In genomic region chr9:121917375-121918335, GRCh38 we compare ENCODE assay signal across 30 cellular contexts.
"Had no signal": no experiment of that assay in that cellular context is flagged by ENCODE, and none has a peak within 500 bp of the region (broad histone marks: within the 10 kb centered on the region; RNA-seq: fewer than 3 reads in every experiment).

No MANE protein-coding gene starts in this region.

- H3K36me3 ChIP-seq: esophagus muscularis mucosa, gastrocnemius medialis had no signal

- H3K27me3 ChIP-seq: body of pancreas, esophagus muscularis mucosa, foreskin keratinocyte, gastrocnemius medialis, heart left ventricle had no signal

- ATAC-seq: activated CD4-positive, alpha-beta T cell treated with anti-CD3 and anti-CD28 coated beads for 36 hours; activated CD8-positive, alpha-beta memory T cell treated with anti-CD3 and anti-CD28 coated beads, Interleukin-2, amount 10 ng/mL, durations not matched to agents 7 days and 5 days; activated CD8-positive, alpha-beta T cell treated with anti-CD3 and anti-CD28 coated beads, Interleukin-2, amount 10 ng/mL, durations not matched to agents 7 days and 5 days; activated T-helper 17 cell treated with anti-CD3 and anti-CD28 coated beads, Interleukin-2, amount 50 U/mL, for 72 hours; body of pancreas; effector memory CD8-positive, alpha-beta T cell; foreskin keratinocyte; gastrocnemius medialis; heart left ventricle had no signal

- H3K4me1 ChIP-seq: body of pancreas, esophagus muscularis mucosa, heart left ventricle had no signal

- H3K27ac ChIP-seq: body of pancreas, esophagus muscularis mucosa, gastrocnemius medialis, heart left ventricle had no signal

- FAIRE-seq: colon had no signal

- H3K9me3 ChIP-seq: body of pancreas, esophagus muscularis mucosa, gastrocnemius medialis, heart left ventricle had no signal

- DNase-seq: activated CD4-positive, alpha-beta memory T cell treated with anti-CD3 and anti-CD28 coated beads for 36 hours; activated CD4-positive, alpha-beta T cell treated with anti-CD3 and anti-CD28 coated beads for 36 hours; activated CD4-positive, alpha-beta T cell treated with anti-CD3 and anti-CD28 coated beads, Interleukin-2, amount 10 ng/mL, durations not matched to agents 24 days and 14 days; activated CD4-positive, CD25-positive, alpha-beta regulatory T cell; activated CD4-positive, CD25-positive, alpha-beta regulatory T cell treated with anti-CD3 and anti-CD28 coated beads, Interleukin-2, amount 50 U/mL, for 72 hours; activated CD8-positive, alpha-beta memory T cell treated with anti-CD3 and anti-CD28 coated beads, Interleukin-2, amount 10 ng/mL, durations not matched to agents 7 days and 5 days; activated CD8-positive, alpha-beta memory T cell treated with anti-CD3 and anti-CD28 coated beads, Interleukin-2, amount 50 U/mL, for 4 hours; activated CD8-positive, alpha-beta T cell treated with anti-CD3 and anti-CD28 coated beads, Interleukin-2, amount 10 ng/mL, durations not matched to agents 7 days and 5 days; activated effector memory CD4-positive, alpha-beta T cell treated with Interleukin-2 at 50 U/mL for 16 hours; activated gamma-delta T cell treated with Interleukin-2 at 50 U/mL for 16 hours; activated naive CD4-positive, alpha-beta T cell treated with anti-CD3 and anti-CD28 coated beads, Interleukin-2, amount 50 U/mL, for 16 hours; activated naive CD4-positive, alpha-beta T cell treated with Interleukin-2 at 50 U/mL for 16 hours; activated T-cell treated with anti-CD3 and anti-CD28 coated beads, Interleukin-2, amount 50 U/mL, for 24 hours; amniotic stem cell; anterior cingulate cortex; body of pancreas; caudate nucleus; cortex of kidney; dermis blood vessel endothelial cell; effector CD4-positive, alpha-beta T cell; effector memory CD8-positive, alpha-beta T cell; erythroblast; foreskin keratinocyte; gastrocnemius medialis; glutamatergic neuron; heart left ventricle; T-helper 2 cell had no signal

- H3K4me3 ChIP-seq: body of pancreas, esophagus muscularis mucosa, gastrocnemius medialis, heart left ventricle had no signal
